Comparison of ENCODE assay signal across 15 cellular contexts in genomic region chr1:113279776-113280391, GRCh38.
DNase-seq lines count a peak whose midpoint lies in the region; ATAC-seq, FAIRE-seq and TF ChIP-seq lines count a peak whose summit lies in the region.
"Had no signal": no experiment of that assay in that cellular context is flagged by ENCODE, and none has a peak within 500 bp of the region (broad histone marks: within the 10 kb centered on the region; RNA-seq: fewer than 3 reads in every experiment).

No MANE protein-coding gene starts in this region.

- H3K4me1 ChIP-seq in K562 (replicated peaks in 1 of 2; ENCODE audit: control insufficient read depth in 2 of 2, insufficient read depth in 2 of 2, low read length in 2 of 2): peaks cover 4 to 11% of the 10 kb centered on the region in 2 experiments; a peak in 4 of 5 replicates
- H3K4me1 ChIP-seq in left lung: no peaks in the 10 kb centered on the region
- peaks cover 60 to 90% of the 10 kb centered on the region in 2 donors for H3K4me1 ChIP-seq in thyroid gland
- H3K4me1 ChIP-seq: BLaER1 had no signal

- H3K4me3 ChIP-seq in K562: no peak overlapping the region
- no peak overlapping the region for H3K4me3 ChIP-seq in left lung
- no peak overlapping the region for H3K4me3 ChIP-seq in thyroid gland (replicated peaks in 1 of 3)
- H3K4me3 ChIP-seq: BLaER1 had no signal

- TF ChIP-seq POLR2A in K562 (conservative IDR thresholded peaks at IDR 0.05) (no peak), thyroid gland (IDR thresholded peaks at IDR 0.05) (no peak)

- no peaks in the 10 kb centered on the region for H3K36me3 Mint-ChIP-seq in activated T-cell treated with anti-CD3 and anti-CD28 coated beads, Interleukin-2, amount 50 U/mL, for 72 hours (ENCODE audit: insufficient read depth in 2 of 2)
- H3K36me3 Mint-ChIP-seq in activated CD8-positive, alpha-beta T cell treated with anti-CD3 and anti-CD28 coated beads, Interleukin-2, amount 10 ng/mL, durations not matched to agents 7 days and 5 days (ENCODE audit: low read depth): no peaks in the 10 kb centered on the region
- H3K36me3 Mint-ChIP-seq: CD8-positive, alpha-beta memory T cell had no signal

- no peak for TF ChIP-seq EP300 in K562 (IDR thresholded peaks at IDR 0.05; ENCODE audit: low read length)

- H3K4me3 Mint-ChIP-seq in activated T-cell treated with anti-CD3 and anti-CD28 coated beads, Interleukin-2, amount 50 U/mL, for 72 hours: no peak overlapping the region
- H3K4me3 Mint-ChIP-seq in activated CD8-positive, alpha-beta T cell treated with anti-CD3 and anti-CD28 coated beads, Interleukin-2, amount 10 ng/mL, durations not matched to agents 7 days and 5 days: no peak overlapping the region
- H3K4me3 Mint-ChIP-seq: CD8-positive, alpha-beta memory T cell had no signal

- peaks cover 22% of the 10 kb centered on the region for H3K27me3 Mint-ChIP-seq in activated T-cell treated with anti-CD3 and anti-CD28 coated beads, Interleukin-2, amount 50 U/mL, for 72 hours (ENCODE audit: low read depth)
- peaks cover 20% of the 10 kb centered on the region for H3K27me3 Mint-ChIP-seq in activated CD8-positive, alpha-beta T cell treated with anti-CD3 and anti-CD28 coated beads, Interleukin-2, amount 10 ng/mL, durations not matched to agents 7 days and 5 days (ENCODE audit: low read depth)

- no peaks in the 10 kb centered on the region for H3K79me2 ChIP-seq in K562 (ENCODE audit: control insufficient read depth, insufficient read depth, low read length)

- H3K9me3 Mint-ChIP-seq in activated T-cell treated with anti-CD3 and anti-CD28 coated beads, Interleukin-2, amount 50 U/mL, for 72 hours: no peaks in the 10 kb centered on the region
- H3K9me3 Mint-ChIP-seq in activated CD8-positive, alpha-beta T cell treated with anti-CD3 and anti-CD28 coated beads, Interleukin-2, amount 10 ng/mL, durations not matched to agents 7 days and 5 days (ENCODE audit: insufficient read depth): no peaks in the 10 kb centered on the region
- H3K9me3 Mint-ChIP-seq: CD8-positive, alpha-beta memory T cell had no signal

- 9% methylated on average over 3 of the region's 3 CpGs for WGBS in K562 (ENCODE audit: insufficient coverage, low coverage, missing lambda C conversion rate)
- whole genome bisulfite sequencing in thyroid gland, 2 donors: 24 to 41% methylated on average over 3 of the region's 3 CpGs

- TF ChIP-seq CTCF in K562 (IDR thresholded peaks at IDR 0.05 in 2 of 3, conservative IDR thresholded peaks at IDR 0.05 in 1 of 3; ENCODE audit: insufficient read depth in 2 of 3, low read depth in 1 of 3, low read length in 3 of 3) (no peak), left lung (IDR thresholded peaks at IDR 0.05) (no peak), thyroid gland (IDR thresholded peaks at IDR 0.05) (no peak)

- no peaks in the 10 kb centered on the region for H4K20me1 ChIP-seq in K562 (replicated peaks; ENCODE audit: control insufficient read depth, insufficient read depth, low read length)
- H4K20me1 ChIP-seq: BLaER1 had no signal

- H3K9ac ChIP-seq in K562 (ENCODE audit: insufficient read depth in 1 of 2, low read depth in 2 of 2, low read length in 2 of 2): no peak overlapping the region
- H3K9ac ChIP-seq: BLaER1 had no signal

- peak overlapping the region; percentile 11 for H3K27ac Mint-ChIP-seq in activated T-cell treated with anti-CD3 and anti-CD28 coated beads, Interleukin-2, amount 50 U/mL, for 72 hours
- H3K27ac Mint-ChIP-seq in activated CD8-positive, alpha-beta T cell treated with anti-CD3 and anti-CD28 coated beads, Interleukin-2, amount 10 ng/mL, durations not matched to agents 7 days and 5 days: no peak overlapping the region
- H3K27ac Mint-ChIP-seq: CD8-positive, alpha-beta memory T cell had no signal

- H2AFZ ChIP-seq in K562 (ENCODE audit: low read depth, low read length): no peak overlapping the region

- FAIRE-seq in K562 (lab: Jason Lieb, UNC): no peak
- FAIRE-seq: H54 had no signal

- ATAC-seq in activated T-cell treated with anti-CD3 and anti-CD28 coated beads, Interleukin-2, amount 50 U/mL, for 72 hours (replicated peaks in 1 of 2): no peak
- ATAC-seq in K562 (no peak), left lung (peak; percentile 53)
- no peak for ATAC-seq in activated CD8-positive, alpha-beta T cell treated with anti-CD3 and anti-CD28 coated beads, Interleukin-2, amount 10 ng/mL, durations not matched to agents 7 days and 5 days
- ATAC-seq: HCT116 had no signal

- H3K27me3 ChIP-seq in K562 (ENCODE audit: control insufficient read depth in 2 of 2, insufficient read depth in 2 of 2, low read length in 2 of 2) (no peaks in the 10 kb centered on the region), left lung (no peaks in the 10 kb centered on the region), thyroid gland (no peaks in the 10 kb centered on the region)
- H3K27me3 ChIP-seq: BLaER1 had no signal

- intact Hi-C loops in K562 (cut with micrococcal nuclease): no loop called here
- intact Hi-C loops in left lung (cut with DNase I): no loop called here
- intact Hi-C loops in thyroid gland (cut with DNase I): no loop called here

- no peaks in the 10 kb centered on the region for H3K9me3 ChIP-seq in K562 (replicated peaks; ENCODE audit: control insufficient read depth, insufficient read depth, low read depth, low read length)
- H3K9me3 ChIP-seq in left lung: no peaks in the 10 kb centered on the region
- H3K9me3 ChIP-seq in thyroid gland: no peaks in the 10 kb centered on the region
- H3K9me3 ChIP-seq: BLaER1, Caco-2 had no signal

- no peaks in the 10 kb centered on the region for H3K4me1 Mint-ChIP-seq in activated T-cell treated with anti-CD3 and anti-CD28 coated beads, Interleukin-2, amount 50 U/mL, for 72 hours (ENCODE audit: low read depth)
- H3K4me1 Mint-ChIP-seq in activated CD8-positive, alpha-beta T cell treated with anti-CD3 and anti-CD28 coated beads, Interleukin-2, amount 10 ng/mL, durations not matched to agents 7 days and 5 days (ENCODE audit: low read depth): no peaks in the 10 kb centered on the region
- H3K4me1 Mint-ChIP-seq: CD8-positive, alpha-beta memory T cell had no signal

- POLR2A ChIA-PET in K562 (lab: Yijun Ruan, JAX): interaction anchor here (0.6 to 1.0 kb wide), 2 partner anchors 11 to 148 kb away, joined by 3 read pairs; no protein-coding TSS in a partner anchor
- POLR2A ChIA-PET in activated CD8-positive, alpha-beta T cell treated with anti-CD3 and anti-CD28 coated beads, Interleukin-2, amount 10 ng/mL, durations not matched to agents 7 days and 5 days (lab: Charles Lee): no interaction called here

- TF ChIP-seq RAD21 in K562 (CRISPR knock-in tag; conservative IDR thresholded peaks at IDR 0.05 in 1 of 2, IDR thresholded peaks at IDR 0.05 in 1 of 2): no peak

- DNase-seq in activated T-cell treated with anti-CD3 and anti-CD28 coated beads, Interleukin-2, amount 50 U/mL, for 72 hours: no peak
- DNase-seq in activated T-cell treated with anti-CD3 and anti-CD28 coated beads, Interleukin-2, amount 50 U/mL, for 48 hours: no peak
- no peak for DNase-seq in K562 (ENCODE audit: extremely low read depth in 1 of 4, low spot score in 3 of 4)
- no peak for DNase-seq in left lung
- peak; percentile 56 to 67 for DNase-seq in thyroid gland
- DNase-seq in NCI-H2029 (lab: John Stamatoyannopoulos, UW): no peak
- DNase-seq in SKM-1 (lab: John Stamatoyannopoulos, UW; ENCODE audit: unreplicated experiment): no peak
- no peak for DNase-seq in activated CD8-positive, alpha-beta T cell treated with anti-CD3 and anti-CD28 coated beads, Interleukin-2, amount 10 ng/mL, durations not matched to agents 7 days and 5 days
- DNase-seq: 8988T; AML-193; Caco-2; CD8-positive, alpha-beta memory T cell had no signal

- CTCF ChIA-PET in K562 (lab: Yijun Ruan, JAX; ENCODE audit: low intra/inter-chr PET ratio): no interaction called here
- CTCF ChIA-PET in activated CD8-positive, alpha-beta T cell treated with anti-CD3 and anti-CD28 coated beads, Interleukin-2, amount 10 ng/mL, durations not matched to agents 7 days and 5 days (lab: Charles Lee): no interaction called here

- no peak overlapping the region for H3K27ac ChIP-seq in K562 (ENCODE audit: extremely low read depth, low read depth, low read length)
- no peak overlapping the region for H3K27ac ChIP-seq in left lung
- peak overlapping the region; percentile 4 to 84 (median 80) for H3K27ac ChIP-seq in thyroid gland
- H3K27ac ChIP-seq: BLaER1 had no signal

- no peaks in the 10 kb centered on the region for H3K9me1 ChIP-seq in K562 (ENCODE audit: control insufficient read depth, insufficient read depth, low read length)

- BruUV-seq in K562 (replicated peaks; lab: Mats Ljungman, UMichigan): no TSS peak

- in situ Hi-C loops in K562 (cut with MboI): no loop called here

- no peaks in the 10 kb centered on the region for H3K36me3 ChIP-seq in K562 (ENCODE audit: control insufficient read depth, insufficient read depth, low read length)
- H3K36me3 ChIP-seq in left lung: no peaks in the 10 kb centered on the region
- no peaks in the 10 kb centered on the region for H3K36me3 ChIP-seq in thyroid gland
- H3K36me3 ChIP-seq: BLaER1 had no signal

- H3K4me2 ChIP-seq in K562 (ENCODE audit: insufficient read depth, low read length): no peak overlapping the region
- H3K4me2 ChIP-seq: BLaER1 had no signal

TF ChIP-seq in K562, 482 proteins besides CTCF, POLR2A, EP300 and RAD21:
- no peak for TF ChIP-seq POLR2H (tag; IDR thresholded peaks at IDR 0.05; ENCODE audit: low read depth)
- TF ChIP-seq CEBPG (CRISPR knock-in tag; IDR thresholded peaks at IDR 0.05): peak; percentile 9; the same call in 1 of the 2 replicates
- peak; percentile 77 to 81 for TF ChIP-seq CEBPG (tag; conservative IDR thresholded peaks at IDR 0.05 in 1 of 2, IDR thresholded peaks at IDR 0.05 in 1 of 2)
- peak; percentile 76 for TF ChIP-seq CEBPB (tag; IDR thresholded peaks at IDR 0.05)
- peak; percentile 25; the same call in 1 of the 2 replicates for TF ChIP-seq EGR1 (conservative IDR thresholded peaks at IDR 0.05)

Comparison
In these comparisons a context has a peak if more than half of its experiments do, and no peak if none do; other contexts are left out.
1. DNase-seq: peak in thyroid gland (2 of 2); none in activated T-cell treated with anti-CD3 and anti-CD28 coated beads, Interleukin-2, amount 50 U/mL, for 72 hours (0 of 2), activated T-cell treated with anti-CD3 and anti-CD28 coated beads, Interleukin-2, amount 50 U/mL, for 48 hours (0 of 2), K562 (0 of 4), left lung (0 of 2), NCI-H2029 (single experiment), SKM-1 (single experiment) and activated CD8-positive, alpha-beta T cell treated with anti-CD3 and anti-CD28 coated beads, Interleukin-2, amount 10 ng/mL, durations not matched to agents 7 days and 5 days (single experiment).
2. H3K27ac ChIP-seq: peak in thyroid gland (3 of 3); none in K562 (single experiment) and left lung (0 of 2).